ENCODE assay signal across 18 cellular contexts in genomic region chr13:34672631-34673030, GRCh38.
DNase-seq lines count a peak whose midpoint lies in the region; ATAC-seq, FAIRE-seq and TF ChIP-seq lines count a peak whose summit lies in the region.
"Had no signal": no experiment of that assay in that cellular context is flagged by ENCODE, and none has a peak within 500 bp of the region (broad histone marks: within the 10 kb centered on the region; RNA-seq: fewer than 3 reads in every experiment).

No MANE protein-coding gene starts in this region.

- H3K27me3 ChIP-seq in adipocyte (replicated peaks; ENCODE audit: control insufficient read depth, insufficient read depth, low read length) (no peaks in the 10 kb centered on the region), mesendoderm (ENCODE audit: insufficient read depth, low read length, poor library complexity) (no peaks in the 10 kb centered on the region), small intestine (ENCODE audit: control insufficient read depth in 2 of 2, insufficient read depth in 2 of 2, low read length in 2 of 2) (no peaks in the 10 kb centered on the region), spleen (replicated peaks in 1 of 7) (no peaks in the 10 kb centered on the region)
- H3K27me3 ChIP-seq: pancreas, right lobe of liver, transverse colon had no signal

- peak; percentile 47 for ATAC-seq in HG02798 (IDR thresholded peaks at IDR 0.05; ENCODE audit: poor library complexity, unreplicated experiment)
- ATAC-seq in GM18502 (IDR thresholded peaks at IDR 0.05; ENCODE audit: poor library complexity, unreplicated experiment), result no peak
- ATAC-seq: natural killer cell treated with Interleukin-12 subunit alpha and Interleukin-12 subunit beta and Interleukin-15 and Interleukin-18, amount 100 ng/mL, for 72 hours; pancreas; right lobe of liver had no signal

- H3K79me1 ChIP-seq in mesendoderm (ENCODE audit: low read length), result no peaks in the 10 kb centered on the region

- no peak overlapping the region for H2AK5ac ChIP-seq in mesendoderm (ENCODE audit: low read length)

- H3K4me1 ChIP-seq in adipocyte (ENCODE audit: control insufficient read depth, insufficient read depth, low read length) (peaks cover 15% of the 10 kb centered on the region), mesendoderm (ENCODE audit: control insufficient read depth, low read depth, low read length) (no peaks in the 10 kb centered on the region), small intestine (ENCODE audit: control insufficient read depth in 2 of 2, insufficient read depth in 1 of 2, low read depth in 1 of 2, low read length in 1 of 2) (no peaks in the 10 kb centered on the region), spleen (no peaks in the 10 kb centered on the region)
- H3K4me1 ChIP-seq: pancreas, right lobe of liver, transverse colon had no signal

- peak overlapping the region; percentile 46 for H3K4me3 ChIP-seq in adipocyte (ENCODE audit: low read length)
- no peak overlapping the region for H3K4me3 ChIP-seq in mesendoderm (ENCODE audit: low read length)
- H3K4me3 ChIP-seq in small intestine (ENCODE audit: low read depth in 1 of 2, low read length in 2 of 2), result no peak overlapping the region
- no peak overlapping the region for H3K4me3 ChIP-seq in spleen
- H3K4me3 ChIP-seq: pancreas, right lobe of liver, transverse colon had no signal

- H2BK5ac ChIP-seq in mesendoderm (ENCODE audit: low read length), result no peak overlapping the region

- FAIRE-seq in small intestine (lab: Jason Lieb, UNC), result no peak
- FAIRE-seq: pancreas had no signal

- H3K23ac ChIP-seq in mesendoderm (ENCODE audit: low read length), result no peak overlapping the region

- H3K18ac ChIP-seq in mesendoderm (ENCODE audit: low read length), result no peak overlapping the region

- H4K5ac ChIP-seq in mesendoderm (ENCODE audit: low read length), result no peak overlapping the region

- TF ChIP-seq POLR2A in spleen (IDR thresholded peaks at IDR 0.05), result no peak

- no peak overlapping the region for H3K4ac ChIP-seq in mesendoderm (ENCODE audit: low read depth, low read length)

- no peak overlapping the region for H4K8ac ChIP-seq in mesendoderm (ENCODE audit: low read depth, low read length)

- intact Hi-C loops in spleen (cut with DNase I; ENCODE audit: low total_unique reads), result no loop called here

- H3K79me2 ChIP-seq in mesendoderm (ENCODE audit: control insufficient read depth, insufficient read depth, low read length), result no peaks in the 10 kb centered on the region

- no CpG with 5 or more reads among the region's 3 CpGs for WGBS in mesendoderm (ENCODE audit: extremely low coverage, insufficient coverage, low lambda C conversion rate)
- 47 to 70% (median 58%) methylated on average over 3 of the region's 3 CpGs for WGBS in small intestine, 3 donors
- WGBS in spleen, 5 donors, result 46 to 80% (median 59%) methylated on average over 3 of the region's 3 CpGs

- H2BK120ac ChIP-seq in mesendoderm (ENCODE audit: low read depth, low read length), result no peak overlapping the region

- DNase-seq in AG20443 (ENCODE audit: low spot score) (peak; percentile 56), adipocyte (ENCODE audit: low read depth) (no peak), mesendoderm (peak; percentile 6), small intestine (no peak), spleen (no peak), 8988T (no peak)
- DNase-seq: CD4-positive, alpha-beta T cell; NCI-H1048; NCI-H187; NCI-H2171 treated with DMSO at 0.1 percent for 48 hours; NCI-H69; pancreas; right lobe of liver; stimulated activated CD8-positive, alpha-beta memory T cell treated with anti-CD3 and anti-CD28 coated beads, Interleukin-4, amount 100 ng/mL, for 48 hours; transverse colon had no signal

- no peak overlapping the region for H3K27ac ChIP-seq in mesendoderm (ENCODE audit: low read depth, low read length)
- H3K27ac ChIP-seq in small intestine (ENCODE audit: low read depth in 1 of 2, low read length in 1 of 2), result no peak overlapping the region
- no peak overlapping the region for H3K27ac ChIP-seq in spleen
- H3K27ac ChIP-seq: pancreas, right lobe of liver, transverse colon had no signal

- no peaks in the 10 kb centered on the region for H3K36me3 ChIP-seq in adipocyte (ENCODE audit: control insufficient read depth, insufficient read depth, low read length, severe bottlenecking)
- H3K36me3 ChIP-seq in mesendoderm (ENCODE audit: control insufficient read depth, insufficient read depth, low read length), result no peaks in the 10 kb centered on the region
- no peaks in the 10 kb centered on the region for H3K36me3 ChIP-seq in small intestine (ENCODE audit: control insufficient read depth in 2 of 2, insufficient read depth in 2 of 2, low read length in 2 of 2)
- no peaks in the 10 kb centered on the region for H3K36me3 ChIP-seq in spleen
- H3K36me3 ChIP-seq: pancreas, right lobe of liver, transverse colon had no signal

- H3K9me3 ChIP-seq in adipocyte (ENCODE audit: control insufficient read depth, low read length) (no peaks in the 10 kb centered on the region), small intestine (ENCODE audit: control insufficient read depth, low read depth) (no peaks in the 10 kb centered on the region), spleen (no peaks in the 10 kb centered on the region)
- H3K9me3 ChIP-seq: pancreas, right lobe of liver, transverse colon had no signal

- no peak for TF ChIP-seq CTCF in spleen (IDR thresholded peaks at IDR 0.05 in 8 of 11, conservative IDR thresholded peaks at IDR 0.05 in 3 of 11)

- no peak overlapping the region for H2BK15ac ChIP-seq in mesendoderm (replicated peaks; ENCODE audit: low read depth)

- H3K56ac ChIP-seq in mesendoderm (ENCODE audit: low read length), result no peak overlapping the region

- H3K4me2 ChIP-seq in mesendoderm (ENCODE audit: low read length), result no peak overlapping the region

- H3K9ac ChIP-seq in adipocyte (ENCODE audit: low read length) (no peak overlapping the region), mesendoderm (ENCODE audit: low read length) (no peak overlapping the region)

Comparison
In these comparisons a context has a peak if more than half of its experiments do, and no peak if none do; other contexts are left out.
1. DNase-seq: peak in AG20443 (single experiment) and mesendoderm (single experiment); none in adipocyte (single experiment), small intestine (single experiment), spleen (single experiment) and 8988T (single experiment).